8 cellular contexts compared by ENCODE assay signal in the genomic region with DNA sequence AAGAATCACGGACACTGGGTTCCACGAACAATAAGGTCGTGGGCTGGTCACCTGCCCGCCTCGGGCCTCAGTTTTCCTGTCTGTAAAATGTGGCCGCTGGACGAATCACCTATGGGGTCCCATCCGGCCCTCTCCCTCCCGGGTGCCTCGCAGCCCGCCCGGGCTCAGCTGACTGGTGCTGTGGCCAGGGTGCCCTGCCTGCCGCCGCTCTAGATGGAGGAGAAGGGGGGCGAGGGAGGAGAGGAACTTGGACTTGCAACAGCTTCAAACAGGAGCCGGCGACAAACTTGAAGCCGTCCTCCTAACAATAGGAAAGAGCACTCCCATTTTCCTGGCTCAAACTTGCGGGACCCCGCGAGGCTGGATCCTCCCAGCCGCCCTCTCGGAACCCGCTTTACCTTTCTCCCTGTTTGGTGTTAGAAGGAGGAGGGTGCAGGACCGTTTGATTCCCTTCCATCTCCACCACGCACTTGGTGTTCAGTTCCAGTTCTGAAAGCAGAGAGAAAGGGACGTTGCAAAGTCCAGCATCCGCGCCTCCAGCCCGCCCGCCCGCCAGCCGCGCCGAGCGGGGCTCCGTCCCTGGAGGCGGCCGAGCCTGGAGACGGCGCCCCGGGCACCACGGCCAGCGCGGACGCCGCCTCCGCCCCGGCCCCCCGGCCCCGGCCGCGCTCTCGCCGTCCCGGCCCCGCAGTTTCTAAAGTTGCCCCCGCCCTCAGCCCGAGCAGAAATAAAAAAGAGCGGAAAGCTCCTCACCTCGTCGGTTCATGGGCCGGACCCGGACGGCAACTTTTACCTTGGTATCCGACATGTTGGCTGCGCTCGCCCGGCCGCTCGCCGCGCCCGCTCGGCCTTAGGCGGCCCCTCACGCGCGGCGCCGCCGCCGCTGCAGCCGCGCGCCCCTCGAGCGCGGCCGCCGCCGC. TPM values are rescaled to one million over a fixed set of nuclear protein-coding genes. Genes with fewer than 3 reads are reported as not detected.
DNase-seq lines count a peak whose midpoint lies in the region; ATAC-seq and TF ChIP-seq lines count a peak whose summit lies in the region.

No MANE protein-coding gene starts in this region.

- TF ChIP-seq CTCF in GM06990 (IDR thresholded peaks at IDR 0.05; ENCODE audit: insufficient read depth, low read length, poor library complexity, severe bottlenecking) (no peak), ascending aorta (IDR thresholded peaks at IDR 0.05) (peak in 1 of 3 experiments; percentile 9)

- intact Hi-C loops in ascending aorta (cut with DNase I) (loop anchor here (2.0 to 10.0 kb wide), 4 partner anchors 55 to 282 kb away; partner anchors contain the start of gene NUP153), right cardiac atrium (cut with DNase I) (loop anchor here (5.0 to 10.0 kb wide), 7 partner anchors 62 to 152 kb away; partner anchors contain the start of gene NHLRC1 (in 2 of the 4))

- peaks cover 3% of the 10 kb centered on the region for H3K27me3 ChIP-seq in GM06990 (replicated peaks; ENCODE audit: control insufficient read depth, insufficient read depth, low read length)
- no peaks in the 10 kb centered on the region for H3K27me3 ChIP-seq in ascending aorta
- H3K27me3 ChIP-seq in right cardiac atrium (ENCODE audit: control insufficient read depth, insufficient read depth) = no peaks in the 10 kb centered on the region

- H3K4me3 ChIP-seq in GM06990 (replicated peaks; ENCODE audit: low read depth, low read length) (peak overlapping the region; percentile 59), ascending aorta (peak overlapping the region; percentile 71 to 72), right cardiac atrium (ENCODE audit: low read length) (peak overlapping the region; percentile 93)

- peak overlapping the region; percentile 83 to 91 for H3K27ac ChIP-seq in ascending aorta
- H3K27ac ChIP-seq in right cardiac atrium (ENCODE audit: low read length) = peak overlapping the region; percentile 96

- WGBS in right cardiac atrium = under 1% methylated on average over 92 of the region's 92 CpGs

- DNase-seq in 8988T (peak; percentile 87), GM06990 (ENCODE audit: extremely low read depth, insufficient read length) (peak; percentile 47), NCI-H2227 treated with DMSO at 0.1 percent for 48 hours (lab: John Stamatoyannopoulos, UW) (peak; percentile 47), ascending aorta (ENCODE audit: low spot score in 2 of 2) (peak in 1 of 2 donors; percentile 85), right cardiac atrium (peak; percentile 70 to 86 (median 85)), pons (ENCODE audit: low spot score) (peak; percentile 77), NCI-H1048 (lab: John Stamatoyannopoulos, UW) (no peak)

- H3K36me3 ChIP-seq in GM06990 (ENCODE audit: control insufficient read depth, insufficient read depth, low read length) (no peaks in the 10 kb centered on the region), ascending aorta (no peaks in the 10 kb centered on the region)

- peak; percentile 17 for ATAC-seq in HG02678 (IDR thresholded peaks at IDR 0.05; ENCODE audit: unreplicated experiment)
- peak; percentile 60 to 66 for ATAC-seq in right cardiac atrium

- H3K9me3 ChIP-seq in ascending aorta (no peaks in the 10 kb centered on the region), right cardiac atrium (ENCODE audit: control insufficient read depth, low read length) (no peaks in the 10 kb centered on the region)

- peaks cover 0 to 18% of the 10 kb centered on the region in 2 donors for H3K4me1 ChIP-seq in ascending aorta
- H3K4me1 ChIP-seq in right cardiac atrium (ENCODE audit: control insufficient read depth, insufficient read depth, low read length) = peaks cover 6% of the 10 kb centered on the region

RNA-seq across cellular contexts. Expression of gene KIF13A, which starts 0.5 kb away (rescaled TPM):
- 28.9 TPM for total RNA-seq in ascending aorta
- total RNA-seq in right cardiac atrium = 10 to 100 TPM; 59.8 to 79.6 (median 73.3) TPM
- 27.2 TPM for polyA plus RNA-seq in right cardiac atrium
